In genomic region chr19:35267818-35268545, GRCh38 we compare ENCODE assay signal across 9 cellular contexts. TPM values are rescaled to one million over a fixed set of nuclear protein-coding genes. Genes with fewer than 3 reads are reported as not detected.
DNase-seq lines count a peak whose midpoint lies in the region; ATAC-seq and TF ChIP-seq lines count a peak whose summit lies in the region.
"Had no signal": no experiment of that assay in that cellular context is flagged by ENCODE, and none has a peak within 500 bp of the region (broad histone marks: within the 10 kb centered on the region; RNA-seq: fewer than 3 reads in every experiment).

No MANE protein-coding gene starts in this region.

- peaks cover 9% of the 10 kb centered on the region; the same call in 1 of the 2 replicates for H3K79me2 ChIP-seq in OCI-LY7 (ENCODE audit: insufficient read depth, low read depth, low read length)

- no peaks in the 10 kb centered on the region for H3K27me3 Mint-ChIP-seq in stimulated activated naive B cell treated with anti-CD40 and anti-IgM and Interleukin-4, amounts not matched to agents 10 μg/mL and 1 μg/mL and 100 μg/mL, for 72 hours

- CTCF ChIA-PET in OCI-LY7 (lab: Charles Lee; ENCODE audit: unreplicated experiment): no interaction called here

- peak overlapping the region; percentile 91 for H3K4me2 ChIP-seq in OCI-LY7 (ENCODE audit: low read length)

- no TSS peak for BruUV-seq in OCI-LY7 (replicated peaks; lab: Mats Ljungman, UMichigan)

- DNase-seq in AML-193 (lab: John Stamatoyannopoulos, UW): peak; percentile 27 to 54
- DNase-seq in OCI-LY7 (ENCODE audit: low spot score): peak; percentile 86
- peak; percentile 74 to 83 for DNase-seq in activated T-cell treated with anti-CD3 and anti-CD28 coated beads, Interleukin-2, amount 50 U/mL, for 48 hours
- DNase-seq in stimulated activated naive B cell treated with anti-CD40 and anti-IgM and Interleukin-4, amounts not matched to agents 10 μg/mL and 1 μg/mL and 100 μg/mL, for 72 hours: peak; percentile 73

- ATAC-seq in GM19035 (IDR thresholded peaks at IDR 0.05; ENCODE audit: unreplicated experiment) (peak; percentile 48), HG03565 (IDR thresholded peaks at IDR 0.05; ENCODE audit: unreplicated experiment) (peak; percentile 26), esophagus mucosa (peak; percentile 66)
- ATAC-seq in stimulated activated naive B cell treated with anti-CD40 and anti-IgM and Interleukin-4, amounts not matched to agents 10 μg/mL and 1 μg/mL and 100 μg/mL, for 72 hours (replicated peaks): peak; percentile 55 to 63

- no peak for TF ChIP-seq CTCF in OCI-LY7 (conservative IDR thresholded peaks at IDR 0.05; ENCODE audit: low read length)

- H3K27ac ChIP-seq in OCI-LY7 (ENCODE audit: low read depth, low read length, poor library complexity, severe bottlenecking): peak overlapping the region; percentile 81
- peak overlapping the region; percentile 91 for H3K27ac ChIP-seq in muscle layer of duodenum (ENCODE audit: low read length)

- H3K27ac Mint-ChIP-seq in stimulated activated naive B cell treated with anti-CD40 and anti-IgM and Interleukin-4, amounts not matched to agents 10 μg/mL and 1 μg/mL and 100 μg/mL, for 72 hours: peak overlapping the region; percentile 99

- no peaks in the 10 kb centered on the region for H3K9me3 ChIP-seq in OCI-LY7 (ENCODE audit: low read length)
- H3K9me3 ChIP-seq in muscle layer of duodenum (ENCODE audit: control insufficient read depth in 1 of 2, low read length in 2 of 2): no peaks in the 10 kb centered on the region

- H3K9me2 ChIP-seq in OCI-LY7 (ENCODE audit: insufficient read depth, low read length): no peaks in the 10 kb centered on the region

- intact Hi-C loops in OCI-LY7 (cut with micrococcal nuclease; ENCODE audit: unreplicated experiment): loop anchor here (2.0 to 5.0 kb wide), 4 partner anchors 19 to 126 kb away; partner anchors contain the start of genes FFAR1, FXYD7 and LSR

- peak overlapping the region; percentile 97 to 99 for H3K4me3 Mint-ChIP-seq in stimulated activated naive B cell treated with anti-CD40 and anti-IgM and Interleukin-4, amounts not matched to agents 10 μg/mL and 1 μg/mL and 100 μg/mL, for 72 hours

- H3K4me1 Mint-ChIP-seq in stimulated activated naive B cell treated with anti-CD40 and anti-IgM and Interleukin-4, amounts not matched to agents 10 μg/mL and 1 μg/mL and 100 μg/mL, for 72 hours: peaks cover 46 to 66% of the 10 kb centered on the region in 2 donors

- 0 out of 2 replicates have a peak overlapping the region, but pooled peaks have one; percentile 25 for H2AFZ ChIP-seq in OCI-LY7 (ENCODE audit: low read length)

- H4K20me1 ChIP-seq in OCI-LY7 (ENCODE audit: insufficient read depth, low read length): no peaks in the 10 kb centered on the region

- peaks cover 49% of the 10 kb centered on the region for H3K4me1 ChIP-seq in OCI-LY7 (ENCODE audit: insufficient read depth, low read length, poor library complexity, severe bottlenecking)
- H3K4me1 ChIP-seq in muscle layer of duodenum (ENCODE audit: control insufficient read depth in 1 of 2, insufficient read depth in 2 of 2, low read length in 2 of 2): peaks cover 2 to 25% of the 10 kb centered on the region in 2 donors

- H3K36me3 ChIP-seq in OCI-LY7 (ENCODE audit: insufficient read depth, low read length) (peaks cover 72% of the 10 kb centered on the region), muscle layer of duodenum (ENCODE audit: control insufficient read depth in 1 of 2, insufficient read depth in 2 of 2, low read length in 2 of 2) (peaks cover 11 to 27% of the 10 kb centered on the region in 2 donors)

- H3K36me3 Mint-ChIP-seq in stimulated activated naive B cell treated with anti-CD40 and anti-IgM and Interleukin-4, amounts not matched to agents 10 μg/mL and 1 μg/mL and 100 μg/mL, for 72 hours: peaks cover 28 to 50% of the 10 kb centered on the region in 2 donors

- H3K4me3 ChIP-seq in OCI-LY7 (ENCODE audit: low read depth, low read length, poor library complexity, severe bottlenecking) (peak overlapping the region; percentile 98), muscle layer of duodenum (ENCODE audit: low read depth in 1 of 2, low read length in 2 of 2) (peak overlapping the region; percentile 72 to 76)

- H3K9me3 Mint-ChIP-seq in stimulated activated naive B cell treated with anti-CD40 and anti-IgM and Interleukin-4, amounts not matched to agents 10 μg/mL and 1 μg/mL and 100 μg/mL, for 72 hours: no peaks in the 10 kb centered on the region

- POLR2A ChIA-PET in OCI-LY7 (lab: Charles Lee): interaction anchor here (0.6 kb wide), 2 partner anchors 57 to 59 kb away, joined by 3 read pairs; no protein-coding TSS in a partner anchor

- H3K27me3 ChIP-seq in muscle layer of duodenum (ENCODE audit: low read depth, low read length): no peaks in the 10 kb centered on the region

RNA-seq across cellular contexts. Expression of gene USF2, which starts 0.8 kb away (rescaled TPM):
- 100.0 and 105 TPM in 2 replicates for total RNA-seq in OCI-LY7 (2014; rRNA removed; shearing (Covaris generic))
- total RNA-seq in OCI-LY7 (2022) (155 and 181 TPM in 2 replicates), esophagus mucosa (72.3 TPM)

RNA-seq across cellular contexts. Expression of gene HAMP, which starts 14.3 kb away (rescaled TPM):
- 0.19 TPM in 1 of 2 replicates, not detected in the other for total RNA-seq in OCI-LY7 (2014; rRNA removed; shearing (Covaris generic))
- total RNA-seq in OCI-LY7 (2022) (0.83 and 0.89 TPM in 2 replicates), esophagus mucosa (not detected)

RNA-seq across cellular contexts. Expression of gene LSR, which starts 19.2 kb away (rescaled TPM):
- 15.0 and 22.9 TPM in 2 replicates for total RNA-seq in OCI-LY7 (2014; rRNA removed; shearing (Covaris generic))
- total RNA-seq in OCI-LY7 (2022) (26.0 and 33.6 TPM in 2 replicates), esophagus mucosa (66.6 TPM)

RNA-seq across cellular contexts. Expression of gene MAG, which starts 24.0 kb away (rescaled TPM):
- total RNA-seq in OCI-LY7 (2014; rRNA removed; shearing (Covaris generic)): 4.6 and 6.2 TPM in 2 replicates
- total RNA-seq in OCI-LY7 (2022) (8.4 and 10.1 TPM in 2 replicates), esophagus mucosa (not detected)

RNA-seq across cellular contexts. Expression of gene FAM187B, which starts 39.4 kb away (rescaled TPM):
- total RNA-seq in OCI-LY7 (2014; rRNA removed; shearing (Covaris generic)): not detected in 2 replicates
- total RNA-seq in OCI-LY7 (2022) (not detected in 2 replicates), esophagus mucosa (not detected)
- total RNA-seq: T-helper 1 cell treated with Interleukin-12 subunit alpha and Interleukin-12 subunit beta and Interleukin-4 antibody, amounts not matched to agents 30 ng/mL and 1 ng/mL, for 36 hours had no signal

Comparison
In these comparisons a context has a peak if more than half of its experiments do, and no peak if none do; other contexts are left out.
1. Peak in every context shown above with its lines: DNase-seq, ATAC-seq, H3K4me3 ChIP-seq and H3K27ac ChIP-seq.